In the genomic region with DNA sequence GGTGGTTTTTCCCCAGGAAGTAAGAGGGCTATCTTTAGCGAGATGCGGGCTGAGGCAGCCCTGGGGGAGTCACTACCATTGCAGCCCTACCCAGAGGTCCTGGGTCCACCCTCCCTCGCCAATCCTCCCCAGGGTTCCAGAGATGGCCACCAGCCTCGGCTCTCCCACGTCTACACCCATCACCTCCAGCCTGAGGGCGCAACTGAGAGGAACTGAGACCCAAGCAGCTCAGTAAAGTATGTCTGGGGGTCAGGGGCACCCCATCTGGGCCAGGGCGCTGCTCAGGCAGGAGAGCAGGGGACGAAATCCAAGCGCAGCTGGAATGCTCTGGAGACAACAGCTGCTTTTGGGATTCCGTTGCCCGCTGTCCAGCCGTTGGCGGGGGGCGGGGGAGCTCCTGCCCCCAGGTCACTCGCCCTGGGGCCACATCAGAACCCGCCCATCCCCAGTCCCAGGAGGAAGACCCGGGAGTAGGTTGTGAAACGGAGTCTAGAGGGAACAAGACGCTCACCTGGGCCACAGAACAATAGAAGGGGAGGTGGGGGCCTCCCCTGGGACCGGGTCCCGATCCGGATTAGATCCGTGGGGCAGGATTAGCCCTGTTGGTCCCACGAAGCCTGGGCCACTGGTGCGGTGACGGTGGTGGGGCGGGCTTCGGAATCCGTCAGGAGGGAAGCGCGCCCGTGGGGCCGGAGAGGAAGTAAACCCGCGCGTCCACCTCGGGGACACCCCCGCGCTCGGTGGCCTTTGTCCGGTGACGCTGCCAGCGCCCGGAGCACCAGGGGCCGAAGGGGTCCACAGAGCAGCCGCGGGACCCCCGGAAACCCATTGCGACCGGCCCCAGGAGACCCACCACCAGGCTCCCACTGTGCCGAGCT, we compare ENCODE assay signal across 8 cellular contexts. TPM values are rescaled to one million over a fixed set of nuclear protein-coding genes. Genes with fewer than 3 reads are reported as not detected.
DNase-seq lines count a peak whose midpoint lies in the region; ATAC-seq and TF ChIP-seq lines count a peak whose summit lies in the region.

No MANE protein-coding gene starts in this region.

- peaks cover 0 to 1% (median 0%) of the 10 kb centered on the region in 8 donors for H3K9me3 Mint-ChIP-seq in CD4-positive, alpha-beta memory T cell
- no peaks in the 10 kb centered on the region for H3K9me3 Mint-ChIP-seq in activated naive CD4-positive, alpha-beta T cell treated with anti-CD3 and anti-CD28 coated beads, Interleukin-2, amount 50 U/mL, for 24 hours

- H3K4me3 ChIP-seq in CD4-positive, alpha-beta memory T cell (ENCODE audit: low read length in 2 of 2): peak overlapping the region; percentile 65 to 98
- H3K4me3 ChIP-seq in left ventricle myocardium inferior (peak overlapping the region; percentile 86), rectal smooth muscle tissue (ENCODE audit: low read length) (peak overlapping the region; percentile 94)

- CTCF ChIA-PET in CD4-positive, alpha-beta memory T cell (lab: Charles Lee; ENCODE audit: partially characterized antibody): interaction anchor here (1.7 to 15.4 kb wide), 5 partner anchors 11 to 150 kb away, joined by 5 to 216 read pairs (median 18); a partner anchor contains a TSS

- no peak for TF ChIP-seq CTCF in left ventricle myocardium inferior (IDR thresholded peaks at IDR 0.05; ENCODE audit: borderline replicate concordance)

- H3K36me3 ChIP-seq in CD4-positive, alpha-beta memory T cell (ENCODE audit: insufficient read depth, low read length): peaks cover 34% of the 10 kb centered on the region
- H3K36me3 ChIP-seq in left ventricle myocardium inferior (peaks cover 38% of the 10 kb centered on the region), rectal smooth muscle tissue (ENCODE audit: control insufficient read depth, insufficient read depth, low read length) (peaks cover 27% of the 10 kb centered on the region)

- in situ Hi-C loops in G401 (cut with HindIII; ENCODE audit: low sequenced_read_pairs): no loop called here

- peak overlapping the region; percentile 70 to 99 (median 93) for H3K27ac Mint-ChIP-seq in CD4-positive, alpha-beta memory T cell
- peak overlapping the region; percentile 77 for H3K27ac Mint-ChIP-seq in activated naive CD4-positive, alpha-beta T cell treated with anti-CD3 and anti-CD28 coated beads, Interleukin-2, amount 50 U/mL, for 24 hours

- no peaks in the 10 kb centered on the region for H3K27me3 Mint-ChIP-seq in CD4-positive, alpha-beta memory T cell
- H3K27me3 Mint-ChIP-seq in activated naive CD4-positive, alpha-beta T cell treated with anti-CD3 and anti-CD28 coated beads, Interleukin-2, amount 50 U/mL, for 24 hours: no peaks in the 10 kb centered on the region

- POLR2A ChIA-PET in CD4-positive, alpha-beta memory T cell (lab: Charles Lee; ENCODE audit: partially characterized antibody): interaction anchor here (0.8 to 22.1 kb wide), 17 partner anchors 1 to 793 kb away, joined by 3 to 629 read pairs (median 7); a partner anchor contains a TSS

- peaks cover 16 to 71% (median 39%) of the 10 kb centered on the region in 4 donors for H3K4me1 Mint-ChIP-seq in CD4-positive, alpha-beta memory T cell
- peaks cover 48% of the 10 kb centered on the region for H3K4me1 Mint-ChIP-seq in activated naive CD4-positive, alpha-beta T cell treated with anti-CD3 and anti-CD28 coated beads, Interleukin-2, amount 50 U/mL, for 24 hours

- ATAC-seq in GM19025 (IDR thresholded peaks at IDR 0.05; ENCODE audit: low read depth, unreplicated experiment): peak; percentile 1

- intact Hi-C loops in CD4-positive, alpha-beta memory T cell (cut with micrococcal nuclease): loop anchor here (1.0 to 10.0 kb wide), 6 partner anchors 9 to 324 kb away; a partner anchor contains a TSS
- intact Hi-C loops in left ventricle myocardium inferior (cut with micrococcal nuclease): no loop called here

- H3K36me3 Mint-ChIP-seq in CD4-positive, alpha-beta memory T cell: peaks cover 17 to 45% of the 10 kb centered on the region in 2 donors
- H3K36me3 Mint-ChIP-seq in activated naive CD4-positive, alpha-beta T cell treated with anti-CD3 and anti-CD28 coated beads, Interleukin-2, amount 50 U/mL, for 24 hours: peaks cover 6% of the 10 kb centered on the region

- peak overlapping the region; percentile 97 for H3K27ac ChIP-seq in CD4-positive, alpha-beta memory T cell (ENCODE audit: low read depth, low read length)
- H3K27ac ChIP-seq in left ventricle myocardium inferior (replicated peaks) (peak overlapping the region; percentile 98), rectal smooth muscle tissue (ENCODE audit: low read depth, low read length) (peak overlapping the region; percentile 99)

- H3K27me3 ChIP-seq in CD4-positive, alpha-beta memory T cell (ENCODE audit: insufficient read depth, low read length): no peaks in the 10 kb centered on the region
- H3K27me3 ChIP-seq in left ventricle myocardium inferior (ENCODE audit: low read depth) (no peaks in the 10 kb centered on the region), rectal smooth muscle tissue (ENCODE audit: control insufficient read depth, insufficient read depth, low read length) (no peaks in the 10 kb centered on the region)

- peaks cover 49% of the 10 kb centered on the region for H3K4me1 ChIP-seq in CD4-positive, alpha-beta memory T cell (ENCODE audit: insufficient read depth, low read length)
- H3K4me1 ChIP-seq in left ventricle myocardium inferior (peaks cover 78% of the 10 kb centered on the region), rectal smooth muscle tissue (ENCODE audit: control insufficient read depth, insufficient read depth, low read length) (peaks cover 12% of the 10 kb centered on the region)

- peak overlapping the region; percentile 78 for H3K9ac ChIP-seq in rectal smooth muscle tissue (ENCODE audit: low read length)

- no peak for DNase-seq in CD4-positive, alpha-beta memory T cell
- DNase-seq in LHCN-M2 (ENCODE audit: low read depth): peak; percentile 65
- DNase-seq in left ventricle myocardium inferior: peak; percentile 62
- no peak for DNase-seq in putamen (ENCODE audit: low spot score)
- no peak for DNase-seq in G401 (ENCODE audit: low spot score)

- H3K9me3 ChIP-seq in CD4-positive, alpha-beta memory T cell (ENCODE audit: control insufficient read depth in 1 of 2, low read length in 2 of 2): no peaks in the 10 kb centered on the region
- no peaks in the 10 kb centered on the region for H3K9me3 ChIP-seq in left ventricle myocardium inferior (replicated peaks)

- H3K4me3 Mint-ChIP-seq in CD4-positive, alpha-beta memory T cell: peak overlapping the region; percentile 94 to 98 (median 96)
- H3K4me3 Mint-ChIP-seq in activated naive CD4-positive, alpha-beta T cell treated with anti-CD3 and anti-CD28 coated beads, Interleukin-2, amount 50 U/mL, for 24 hours: peak overlapping the region; percentile 99

RNA-seq across cellular contexts. Expression of a gene that starts 1.3 kb away (rescaled TPM):
- 10 to 100 TPM; 77.9 to 85.7 TPM for total RNA-seq in CD4-positive, alpha-beta memory T cell
- 100 to 1,000 TPM; 145 to 169 TPM for polyA plus RNA-seq in CD4-positive, alpha-beta memory T cell
- 116 and 162 TPM in 2 replicates for total RNA-seq in LHCN-M2 (2014; rRNA removed)
- polyA plus RNA-seq in LHCN-M2 (2012): 190 TPM
- 159 TPM for total RNA-seq in left ventricle myocardium inferior
- 90.8 and 109 TPM in 2 replicates for total RNA-seq in G401 (2014; rRNA removed; shearing (Covaris generic))

RNA-seq across cellular contexts. Expression of a gene that starts 2.2 kb away (rescaled TPM):
- total RNA-seq in CD4-positive, alpha-beta memory T cell: 10 to 100 TPM; 31.2 to 32.8 TPM
- polyA plus RNA-seq in CD4-positive, alpha-beta memory T cell: 10 to 100 TPM; 32.2 to 41.3 TPM
- total RNA-seq in LHCN-M2 (2014; rRNA removed) (42.5 and 45.7 TPM in 2 replicates), left ventricle myocardium inferior (11.8 TPM)
- 35.2 TPM for polyA plus RNA-seq in LHCN-M2 (2012)
- 49.6 and 62.8 TPM in 2 replicates for total RNA-seq in G401 (2014; rRNA removed; shearing (Covaris generic))

RNA-seq across cellular contexts. Expression of a gene that starts 8.6 kb away (rescaled TPM):
- 10 to 100 TPM; 87.5 to 89.6 TPM for total RNA-seq in CD4-positive, alpha-beta memory T cell
- 10 to 100 TPM; 82.9 to 87.5 TPM for polyA plus RNA-seq in CD4-positive, alpha-beta memory T cell
- total RNA-seq in LHCN-M2 (2014; rRNA removed) (325 and 336 TPM in 2 replicates), left ventricle myocardium inferior (46.9 TPM)
- 230 TPM for polyA plus RNA-seq in LHCN-M2 (2012)
- 248 and 315 TPM in 2 replicates for total RNA-seq in G401 (2014; rRNA removed; shearing (Covaris generic))

RNA-seq across cellular contexts. Expression of a gene that starts 13.4 kb away (rescaled TPM):
- 100 to 1,000 TPM; 287 to 295 TPM for total RNA-seq in CD4-positive, alpha-beta memory T cell
- polyA plus RNA-seq in CD4-positive, alpha-beta memory T cell: 100 to 1,000 TPM; 105 to 143 TPM
- total RNA-seq in LHCN-M2 (2014; rRNA removed) (78.0 and 87.3 TPM in 2 replicates), left ventricle myocardium inferior (79.0 TPM)
- 107 TPM for polyA plus RNA-seq in LHCN-M2 (2012)
- total RNA-seq in G401 (2014; rRNA removed; shearing (Covaris generic)): 154 and 164 TPM in 2 replicates

RNA-seq across cellular contexts. Expression of a gene that starts 30.5 kb away (rescaled TPM):
- total RNA-seq in CD4-positive, alpha-beta memory T cell: 10 to 100 TPM; 79.3 to 87.3 TPM
- 10 to 100 TPM; 29.7 to 32.8 TPM for polyA plus RNA-seq in CD4-positive, alpha-beta memory T cell
- 16.2 and 21.0 TPM in 2 replicates for total RNA-seq in LHCN-M2 (2014; rRNA removed)
- polyA plus RNA-seq in LHCN-M2 (2012): 13.4 TPM
- 28.9 TPM for total RNA-seq in left ventricle myocardium inferior
- 0.03 TPM in 1 of 2 replicates, not detected in the other for total RNA-seq in G401 (2014; rRNA removed; shearing (Covaris generic))

Comparison
In these comparisons a context has a peak if more than half of its experiments do, and no peak if none do; other contexts are left out.
1. DNase-seq: peak in LHCN-M2 (single experiment) and left ventricle myocardium inferior (single experiment); none in CD4-positive, alpha-beta memory T cell (0 of 5), putamen (single experiment) and G401 (single experiment).
2. Peak in every context shown above with its lines, with median percentiles within 50 percentile points of each other: H3K27ac ChIP-seq and H3K4me3 ChIP-seq.